ENCODE assay signal across 1 cellular context in genomic region chr22:39234867-39235687, GRCh38.
TF ChIP-seq lines count a peak whose summit lies in the region.

No MANE protein-coding gene starts in this region.

TF ChIP-seq in IMR-90, 13 proteins besides CTCF, POLR2A, EP300 and RAD21 (continued from another document):
- no peak for TF ChIP-seq MAZ (IDR thresholded peaks at IDR 0.05; ENCODE audit: borderline replicate concordance, low read depth, low read length)
- TF ChIP-seq BHLHE40 (IDR thresholded peaks at IDR 0.05; ENCODE audit: low read depth, low read length), result no peak
- TF ChIP-seq FOS (IDR thresholded peaks at IDR 0.05; ENCODE audit: low read depth, low read length), result no peak
- TF ChIP-seq MAFK (IDR thresholded peaks at IDR 0.05; ENCODE audit: low read depth, low read length), result no peak
- no peak for TF ChIP-seq USF2 (IDR thresholded peaks at IDR 0.05; ENCODE audit: low read depth, low read length)
- TF ChIP-seq SMC3 (IDR thresholded peaks at IDR 0.05; ENCODE audit: low read depth, low read length), result no peak
- TF ChIP-seq MXI1 (IDR thresholded peaks at IDR 0.05; ENCODE audit: borderline replicate concordance, low read depth, low read length), result no peak
TF ChIP-seq in IMR-90: peak in this region for 0.
